Comparison of ENCODE assay signal across 8 cellular contexts in genomic region chr16:578870-579405, GRCh38. TPM values are rescaled to one million over a fixed set of nuclear protein-coding genes. Genes with fewer than 3 reads are reported as not detected.
A peak's percentile ranks its signal among the peaks of the same experiment; 100 is the strongest.
DNase-seq lines count a peak whose midpoint lies in the region; ATAC-seq and TF ChIP-seq lines count a peak whose summit lies in the region.

No MANE protein-coding gene starts in this region.

- H3K4me3 ChIP-seq in OCI-LY7 (ENCODE audit: low read depth, low read length, poor library complexity, severe bottlenecking) = no peak overlapping the region

- CTCF ChIA-PET in OCI-LY7 (lab: Charles Lee; ENCODE audit: unreplicated experiment) = no interaction called here

- peaks cover 4% of the 10 kb centered on the region; the same call in 1 of the 2 replicates for H3K36me3 ChIP-seq in OCI-LY7 (ENCODE audit: insufficient read depth, low read length)

- POLR2A ChIA-PET in OCI-LY7 (lab: Charles Lee) = interaction anchor here (0.6 kb wide), 1 partner anchor 838 kb away, joined by 5 read pairs; no protein-coding TSS in a partner anchor

- H3K36me3 Mint-ChIP-seq in activated T-helper 17 cell treated with anti-CD3 and anti-CD28 coated beads, Interleukin-2, amount 50 U/mL, for 72 hours (ENCODE audit: low read depth) = no peaks in the 10 kb centered on the region

- H3K27me3 Mint-ChIP-seq in activated T-helper 17 cell treated with anti-CD3 and anti-CD28 coated beads, Interleukin-2, amount 50 U/mL, for 72 hours = no peaks in the 10 kb centered on the region

- no peaks in the 10 kb centered on the region for H3K9me3 Mint-ChIP-seq in activated T-helper 17 cell treated with anti-CD3 and anti-CD28 coated beads, Interleukin-2, amount 50 U/mL, for 72 hours

- DNase-seq in NCI-H748 (lab: John Stamatoyannopoulos, UW; ENCODE audit: unreplicated experiment) = peak; percentile 9
- no peak for DNase-seq in NCI-H748 treated with DMSO at 0.1 percent for 48 hours (lab: John Stamatoyannopoulos, UW)
- DNase-seq in OCI-LY7 (ENCODE audit: low spot score) = peak; percentile 77
- DNase-seq in globus pallidus (ENCODE audit: low spot score) = peak; percentile 38
- DNase-seq in posterior vena cava (ENCODE audit: low spot score) = peak; percentile 92
- no peak for DNase-seq in NCI-H2107 (lab: John Stamatoyannopoulos, UW)
- no peak for DNase-seq in mesenteric fat pad (ENCODE audit: low spot score)

- H3K4me2 ChIP-seq in OCI-LY7 (ENCODE audit: low read length) = peak overlapping the region; percentile 15; the same call in 1 of the 2 replicates

- no peak overlapping the region for H2AFZ ChIP-seq in OCI-LY7 (ENCODE audit: low read length)

- intact Hi-C loops in OCI-LY7 (cut with micrococcal nuclease; ENCODE audit: unreplicated experiment) = loop anchor here (1.0 kb wide), 2 partner anchors 22 to 81 kb away; no protein-coding TSS in a partner anchor
- intact Hi-C loops in posterior vena cava (cut with DNase I) = loop anchor here (1.0 to 5.0 kb wide), 2 partner anchors 24 to 83 kb away; no protein-coding TSS in a partner anchor

- no peak overlapping the region for H3K27ac Mint-ChIP-seq in activated T-helper 17 cell treated with anti-CD3 and anti-CD28 coated beads, Interleukin-2, amount 50 U/mL, for 72 hours

- H3K9me2 ChIP-seq in OCI-LY7 (ENCODE audit: insufficient read depth, low read length) = no peaks in the 10 kb centered on the region

- peak; percentile 96 for ATAC-seq in activated T-helper 17 cell treated with anti-CD3 and anti-CD28 coated beads, Interleukin-2, amount 50 U/mL, for 72 hours (replicated peaks)

- BruUV-seq in OCI-LY7 (replicated peaks; lab: Mats Ljungman, UMichigan) = no TSS peak

- H3K79me2 ChIP-seq in OCI-LY7 (ENCODE audit: insufficient read depth, low read depth, low read length) = no peaks in the 10 kb centered on the region

- H4K20me1 ChIP-seq in OCI-LY7 (ENCODE audit: insufficient read depth, low read length) = no peaks in the 10 kb centered on the region

- TF ChIP-seq CTCF in OCI-LY7 (conservative IDR thresholded peaks at IDR 0.05; ENCODE audit: low read length) = peak; percentile 78

- no peaks in the 10 kb centered on the region for H3K4me1 Mint-ChIP-seq in activated T-helper 17 cell treated with anti-CD3 and anti-CD28 coated beads, Interleukin-2, amount 50 U/mL, for 72 hours

- no peak overlapping the region for H3K27ac ChIP-seq in OCI-LY7 (ENCODE audit: low read depth, low read length, poor library complexity, severe bottlenecking)

- H3K4me1 ChIP-seq in OCI-LY7 (ENCODE audit: insufficient read depth, low read length, poor library complexity, severe bottlenecking) = peaks cover 10% of the 10 kb centered on the region

- H3K4me3 Mint-ChIP-seq in activated T-helper 17 cell treated with anti-CD3 and anti-CD28 coated beads, Interleukin-2, amount 50 U/mL, for 72 hours = no peak overlapping the region

- no peaks in the 10 kb centered on the region for H3K9me3 ChIP-seq in OCI-LY7 (ENCODE audit: low read length)

RNA-seq across cellular contexts. Expression of gene PIGQ, which starts 9.2 kb away (rescaled TPM):
- 32.3 and 39.0 TPM in 2 replicates for total RNA-seq in OCI-LY7 (2014; rRNA removed; shearing (Covaris generic))
- total RNA-seq in OCI-LY7 (2022) (51.4 and 54.2 TPM in 2 replicates), posterior vena cava (10 to 100 TPM; 22.1 to 25.4 TPM), mesenteric fat pad (32.4 TPM)
- total RNA-seq in activated T-helper 17 cell treated with anti-CD3 and anti-CD28 coated beads, Interleukin-2, amount 50 U/mL, for 72 hours = 10 to 100 TPM; 28.0 to 34.2 TPM

RNA-seq across cellular contexts. Expression of gene RAB40C, which starts 10.9 kb away (rescaled TPM):
- 18.2 and 20.9 TPM in 2 replicates for total RNA-seq in OCI-LY7 (2014; rRNA removed; shearing (Covaris generic))
- total RNA-seq in OCI-LY7 (2022) (18.3 and 19.3 TPM in 2 replicates), posterior vena cava (10 to 100 TPM; 13.0 to 13.6 TPM), mesenteric fat pad (17.3 TPM)
- 10 to 100 TPM; 12.9 TPM for total RNA-seq in activated T-helper 17 cell treated with anti-CD3 and anti-CD28 coated beads, Interleukin-2, amount 50 U/mL, for 72 hours

RNA-seq across cellular contexts. Expression of gene NHLRC4, which starts 12.1 kb away (rescaled TPM):
- total RNA-seq in OCI-LY7 (2014; rRNA removed; shearing (Covaris generic)) = 3.7 and 4.2 TPM in 2 replicates
- total RNA-seq in OCI-LY7 (2022) (2.5 and 2.6 TPM in 2 replicates), posterior vena cava (under 1 TPM; 0.38 to 0.65 TPM), mesenteric fat pad (1.3 TPM)
- 1 to 10 TPM in 1 of 2 donors, under 1 TPM in 1; 0.80 to 1.1 TPM for total RNA-seq in activated T-helper 17 cell treated with anti-CD3 and anti-CD28 coated beads, Interleukin-2, amount 50 U/mL, for 72 hours

RNA-seq across cellular contexts. Expression of gene PRR35, which starts 18.7 kb away (rescaled TPM):
- not detected in 2 replicates for total RNA-seq in OCI-LY7 (2014; rRNA removed; shearing (Covaris generic))
- total RNA-seq in OCI-LY7 (2022) = not detected in 2 replicates
- not detected for total RNA-seq in activated T-helper 17 cell treated with anti-CD3 and anti-CD28 coated beads, Interleukin-2, amount 50 U/mL, for 72 hours
- not detected for total RNA-seq in posterior vena cava
- not detected for total RNA-seq in mesenteric fat pad

RNA-seq across cellular contexts. Expression of gene CAPN15, which starts 51.4 kb away (rescaled TPM):
- total RNA-seq in OCI-LY7 (2014; rRNA removed; shearing (Covaris generic)) = 23.1 and 32.9 TPM in 2 replicates
- total RNA-seq in OCI-LY7 (2022) = 43.9 and 54.0 TPM in 2 replicates
- total RNA-seq in activated T-helper 17 cell treated with anti-CD3 and anti-CD28 coated beads, Interleukin-2, amount 50 U/mL, for 72 hours = 100 to 1,000 TPM in 1 of 2 donors, 10 to 100 TPM in 1; 61.1 to 117 TPM
- 10 to 100 TPM; 23.3 to 26.6 TPM for total RNA-seq in posterior vena cava
- total RNA-seq in mesenteric fat pad = 49.2 TPM

Comparison
In these comparisons a context has a peak if more than half of its experiments do, and no peak if none do; other contexts are left out.
1. DNase-seq: peak in NCI-H748 (single experiment), OCI-LY7 (single experiment), globus pallidus (single experiment) and posterior vena cava (single experiment); none in NCI-H748 treated with DMSO at 0.1 percent for 48 hours (single experiment), NCI-H2107 (single experiment) and mesenteric fat pad (single experiment).